In the genomic region with DNA sequence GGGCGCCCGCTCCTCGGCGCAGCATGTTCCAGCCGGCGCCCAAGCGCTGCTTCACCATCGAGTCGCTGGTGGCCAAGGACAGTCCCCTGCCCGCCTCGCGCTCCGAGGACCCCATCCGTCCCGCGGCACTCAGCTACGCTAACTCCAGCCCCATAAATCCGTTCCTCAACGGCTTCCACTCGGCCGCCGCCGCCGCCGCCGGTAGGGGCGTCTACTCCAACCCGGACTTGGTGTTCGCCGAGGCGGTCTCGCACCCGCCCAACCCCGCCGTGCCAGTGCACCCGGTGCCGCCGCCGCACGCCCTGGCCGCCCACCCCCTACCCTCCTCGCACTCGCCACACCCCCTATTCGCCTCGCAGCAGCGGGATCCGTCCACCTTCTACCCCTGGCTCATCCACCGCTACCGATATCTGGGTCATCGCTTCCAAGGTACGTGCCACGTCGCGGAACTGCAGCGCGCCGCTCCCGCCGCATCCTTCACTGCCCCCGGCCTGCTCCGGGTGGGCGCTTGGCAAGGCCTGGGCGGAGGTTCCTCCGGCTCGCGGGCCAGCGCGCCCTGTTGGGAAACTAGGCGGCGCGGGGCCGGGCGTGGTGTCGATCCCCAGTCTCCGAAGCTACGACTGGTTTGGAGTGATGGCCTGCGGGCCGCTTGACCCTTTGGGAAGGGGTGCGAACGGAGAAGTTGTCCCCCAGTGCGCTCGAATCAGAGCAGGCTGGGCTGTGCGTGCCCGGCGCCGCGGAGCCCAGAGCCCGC, we compare ENCODE assay signal across 10 cellular contexts. TPM values are rescaled to one million over a fixed set of nuclear protein-coding genes. Genes with fewer than 3 reads are reported as not detected.
A peak's percentile ranks its signal among the peaks of the same experiment; 100 is the strongest.
DNase-seq lines count a peak whose midpoint lies in the region; ATAC-seq and TF ChIP-seq lines count a peak whose summit lies in the region.
"Had no signal": no experiment of that assay in that cellular context is flagged by ENCODE, and none has a peak within 500 bp of the region (broad histone marks: within the 10 kb centered on the region; RNA-seq: fewer than 3 reads in every experiment).

No MANE protein-coding gene starts in this region.

- no peak overlapping the region for H3K56ac ChIP-seq in IMR-90 (ENCODE audit: extremely low read depth, insufficient read depth, low read length)

- no peak overlapping the region for H4K91ac ChIP-seq in IMR-90 (ENCODE audit: insufficient read depth, low read depth, low read length)

- H4K8ac ChIP-seq in IMR-90 (ENCODE audit: low read depth in 2 of 2, low read length in 2 of 2) = no peak overlapping the region

- no peak overlapping the region for H3K4me2 ChIP-seq in IMR-90 (ENCODE audit: low read depth, low read length)

- intact Hi-C loops in IMR-90 (cut with micrococcal nuclease) = no loop called here

- no peak overlapping the region for H3K18ac ChIP-seq in IMR-90 (ENCODE audit: low read depth, low read length)

- peaks cover 7% of the 10 kb centered on the region for H3K36me3 Mint-ChIP-seq in nephron progenitor cell (ENCODE audit: low read depth)

- no peak overlapping the region for H2AK9ac ChIP-seq in IMR-90 (replicated peaks; ENCODE audit: low read depth, low read length, poor library complexity)

- H3K4me3 ChIP-seq in AG09309 (ENCODE audit: control insufficient read depth, low read depth, low read length) = peak overlapping the region; percentile 34
- H3K4me3 ChIP-seq in IMR-90 (ENCODE audit: insufficient read depth, low read depth, low read length) = no peak overlapping the region
- H3K4me3 ChIP-seq in ectodermal cell (ENCODE audit: insufficient read depth, low read depth, low read length) = peak overlapping the region; percentile 56

- TF ChIP-seq CTCF in AG09309 (IDR thresholded peaks at IDR 0.05; ENCODE audit: control insufficient read depth, insufficient read depth, low read depth, low read length, missing control alignments) (no peak), IMR-90 (conservative IDR thresholded peaks at IDR 0.05; ENCODE audit: low read depth, low read length) (no peak), nephron progenitor cell (IDR thresholded peaks at IDR 0.05) (no peak)

- H3K27ac ChIP-seq in IMR-90 (ENCODE audit: insufficient read depth, low read length) (no peak overlapping the region), ectodermal cell (ENCODE audit: insufficient read depth, low read depth, low read length, poor library complexity, severe bottlenecking) (no peak overlapping the region)
- H3K27ac ChIP-seq: cardiac muscle cell had no signal

- H3K79me1 ChIP-seq in IMR-90 (ENCODE audit: low read depth in 1 of 2, low read length in 2 of 2) = no peaks in the 10 kb centered on the region

- H2BK120ac ChIP-seq in IMR-90 (ENCODE audit: low read depth, low read length) = no peak overlapping the region

- WGBS in IMR-90 (ENCODE audit: extremely low coverage in 2 of 2, insufficient read length in 1 of 2), 2 experiments = 2% methylated on average over 52 of the region's 88 CpGs; no CpG with 5 or more reads in 1 of the 2 experiments
- WGBS in ectodermal cell, 2 experiments = 0% methylated on average over 88 of the region's 88 CpGs

- no peaks in the 10 kb centered on the region for H4K20me1 ChIP-seq in IMR-90 (ENCODE audit: insufficient read depth, low read length)

- DNase-seq in AG09309 (ENCODE audit: low read depth) (no peak), IMR-90 (no peak), nephron progenitor cell (peak; percentile 77)
- no peak for DNase-seq in activated CD4-positive, CD25-positive, alpha-beta regulatory T cell treated with anti-CD3 and anti-CD28 coated beads, Interleukin-2, amount 50 U/mL, for 72 hours
- DNase-seq: NCI-H187 treated with DMSO at 0.1 percent for 48 hours had no signal

- H3K9me1 ChIP-seq in IMR-90 (ENCODE audit: insufficient read depth, low read length) = no peaks in the 10 kb centered on the region

- no peak overlapping the region for H2BK5ac ChIP-seq in IMR-90 (ENCODE audit: low read depth, low read length, poor library complexity, severe bottlenecking)

- no peak overlapping the region for H3K23ac ChIP-seq in IMR-90 (ENCODE audit: low read depth, low read length)

- H3K27ac Mint-ChIP-seq in nephron progenitor cell = no peak overlapping the region

- H2AFZ ChIP-seq in IMR-90 (replicated peaks; ENCODE audit: low read length, poor library complexity) = peak overlapping the region; percentile 70

- CTCF ChIA-PET in IMR-90 (lab: Yijun Ruan, JAX) = no interaction called here

- peaks cover 2% of the 10 kb centered on the region; the same call in 1 of the 2 replicates for H3K4me1 ChIP-seq in IMR-90 (ENCODE audit: control insufficient read depth, insufficient read depth, low read length)
- H3K4me1 ChIP-seq in ectodermal cell (ENCODE audit: control insufficient read depth, insufficient read depth, low read length) = peaks cover 30% of the 10 kb centered on the region

- no peak for TF ChIP-seq POLR2A in IMR-90 (IDR thresholded peaks at IDR 0.05; ENCODE audit: low read depth, low read length)

- no peak overlapping the region for H3K4ac ChIP-seq in IMR-90 (ENCODE audit: low read depth, low read length)

- peaks cover 100% of the 10 kb centered on the region for H3K27me3 Mint-ChIP-seq in nephron progenitor cell (ENCODE audit: low read depth, poor library complexity)

- no peak overlapping the region for H2BK20ac ChIP-seq in IMR-90 (ENCODE audit: low read depth, low read length)

- H3K36me3 ChIP-seq in IMR-90 (ENCODE audit: control insufficient read depth, insufficient read depth, low read length) (no peaks in the 10 kb centered on the region), ectodermal cell (ENCODE audit: control insufficient read depth, insufficient read depth, low read length) (no peaks in the 10 kb centered on the region)
- H3K36me3 ChIP-seq: cardiac muscle cell had no signal

- peak; percentile 12; the same call in 1 of the 2 replicates for ATAC-seq in IMR-90 (ENCODE audit: low read depth)
- ATAC-seq in HG02610 (IDR thresholded peaks at IDR 0.05; ENCODE audit: unreplicated experiment) = no peak
- no peak for ATAC-seq in HG02571 (IDR thresholded peaks at IDR 0.05; ENCODE audit: unreplicated experiment)
- ATAC-seq in GM21367 (IDR thresholded peaks at IDR 0.05; ENCODE audit: unreplicated experiment) = no peak

- H3K9me3 ChIP-seq in IMR-90 (ENCODE audit: control insufficient read depth, insufficient read depth, low read length) (peaks cover 5% of the 10 kb centered on the region; the same call in 1 of the 2 replicates), ectodermal cell (ENCODE audit: control insufficient read depth, low read length) (no peaks in the 10 kb centered on the region)

- no peak overlapping the region for H4K5ac ChIP-seq in IMR-90 (ENCODE audit: low read depth, low read length)

- no peak overlapping the region for H3K9ac ChIP-seq in IMR-90 (ENCODE audit: low read depth, low read length)

- dilution Hi-C loops in IMR-90 (cut with HindIII; ENCODE audit: low sequenced_read_pairs, unreplicated experiment) = no loop called here

- in situ Hi-C loops in IMR-90 (cut with MboI; ENCODE audit: low sequenced_read_pairs) = loop anchor here (5.0 kb wide), 1 partner anchor 699 kb away; no protein-coding TSS in a partner anchor

- no peak overlapping the region for H2BK15ac ChIP-seq in IMR-90 (ENCODE audit: low read depth, low read length)

- H3K4me1 Mint-ChIP-seq in nephron progenitor cell = peaks cover 60% of the 10 kb centered on the region

- TF ChIP-seq RAD21 in IMR-90 (IDR thresholded peaks at IDR 0.05; ENCODE audit: low read length) = no peak

- no TSS peak for BruUV-seq in IMR-90 (replicated peaks; lab: Mats Ljungman, UMichigan)

- H3K14ac ChIP-seq in IMR-90 (replicated peaks; ENCODE audit: low read depth, low read length) = no peak overlapping the region

- H3K27me3 ChIP-seq in IMR-90 (ENCODE audit: control insufficient read depth, insufficient read depth, low read length) (peaks cover 93% of the 10 kb centered on the region), ectodermal cell (ENCODE audit: control insufficient read depth, insufficient read depth, low read length, poor library complexity, severe bottlenecking) (peaks cover 100% of the 10 kb centered on the region)

- peaks cover 4% of the 10 kb centered on the region for H3K9me3 Mint-ChIP-seq in nephron progenitor cell

- POLR2A ChIA-PET in IMR-90 (lab: Charles Lee; ENCODE audit: unreplicated experiment) = no interaction called here

- H2AK5ac ChIP-seq in IMR-90 (ENCODE audit: low read depth, low read length) = no peak overlapping the region

- peak overlapping the region; percentile 90 for H3K4me3 Mint-ChIP-seq in nephron progenitor cell

TF ChIP-seq in IMR-90, 13 proteins besides CTCF, POLR2A, EP300 and RAD21:
- no peak for TF ChIP-seq CEBPB (IDR thresholded peaks at IDR 0.05; ENCODE audit: low read depth, low read length)
- TF ChIP-seq SMC3 (IDR thresholded peaks at IDR 0.05; ENCODE audit: low read depth, low read length) = no peak
- TF ChIP-seq, protein P1, sequence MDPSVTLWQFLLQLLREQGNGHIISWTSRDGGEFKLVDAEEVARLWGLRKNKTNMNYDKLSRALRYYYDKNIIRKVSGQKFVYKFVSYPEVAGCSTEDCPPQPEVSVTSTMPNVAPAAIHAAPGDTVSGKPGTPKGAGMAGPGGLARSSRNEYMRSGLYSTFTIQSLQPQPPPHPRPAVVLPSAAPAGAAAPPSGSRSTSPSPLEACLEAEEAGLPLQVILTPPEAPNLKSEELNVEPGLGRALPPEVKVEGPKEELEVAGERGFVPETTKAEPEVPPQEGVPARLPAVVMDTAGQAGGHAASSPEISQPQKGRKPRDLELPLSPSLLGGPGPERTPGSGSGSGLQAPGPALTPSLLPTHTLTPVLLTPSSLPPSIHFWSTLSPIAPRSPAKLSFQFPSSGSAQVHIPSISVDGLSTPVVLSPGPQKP (IDR thresholded peaks at IDR 0.05; ENCODE audit: borderline replicate concordance, low read depth, low read length) = no peak
- TF ChIP-seq MAZ (IDR thresholded peaks at IDR 0.05; ENCODE audit: borderline replicate concordance, low read depth, low read length) = no peak
- TF ChIP-seq MAFK (IDR thresholded peaks at IDR 0.05; ENCODE audit: low read depth, low read length) = no peak
- TF ChIP-seq USF2 (IDR thresholded peaks at IDR 0.05; ENCODE audit: low read depth, low read length) = no peak

RNA-seq across cellular contexts. Expression of gene EMX2, which starts 0.9 kb away (rescaled TPM):
- total RNA-seq in IMR-90 (2012; rRNA removed) = not detected in 2 replicates
- polyA plus RNA-seq in IMR-90 (2012; rRNA removed) = not detected in 2 replicates
- polyA plus RNA-seq in IMR-90 (2012; cell fraction: cytosol; rRNA removed) = not detected in 2 replicates
- not detected in 2 replicates for polyA plus RNA-seq in IMR-90 (2012; cell fraction: nucleus; rRNA removed; ENCODE audit: low replicate concordance)
- 14.7 TPM for polyA plus RNA-seq in ectodermal cell (2013, experiment 1 of 4)
- polyA plus RNA-seq in ectodermal cell (2013, experiment 2 of 4) = 26.8 TPM
- 15.9 TPM for polyA plus RNA-seq in ectodermal cell (2013, experiment 3 of 4)
- polyA plus RNA-seq in ectodermal cell (2013, experiment 4 of 4) = 21.5 TPM
- total RNA-seq: cardiac muscle cell had no signal
- polyA plus RNA-seq: cardiac muscle cell had no signal
